ENCODE assay signal across 25 cellular contexts in the genomic region with DNA sequence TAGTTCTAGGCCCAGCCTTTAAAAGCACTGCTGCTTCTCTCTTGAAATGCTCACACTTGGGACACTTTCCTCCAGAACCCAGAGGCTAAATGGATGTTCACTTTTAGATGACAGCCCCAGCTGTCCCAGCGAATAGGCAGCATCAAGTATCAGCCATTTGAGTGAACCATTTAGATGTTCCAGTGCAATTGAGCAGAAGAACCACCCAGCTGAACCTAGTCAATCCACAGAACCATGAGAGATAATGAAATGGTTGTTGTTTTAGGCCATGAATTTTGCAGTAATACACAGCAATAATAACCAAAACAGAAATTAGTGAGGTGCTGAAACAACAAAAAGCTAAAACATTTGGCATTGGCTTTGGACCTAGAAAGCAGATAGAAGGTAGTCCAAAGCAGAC.
DNase-seq lines count a peak whose midpoint lies in the region; ATAC-seq, FAIRE-seq and TF ChIP-seq lines count a peak whose summit lies in the region.
"Had no signal": no experiment of that assay in that cellular context is flagged by ENCODE, and none has a peak within 500 bp of the region (broad histone marks: within the 10 kb centered on the region; RNA-seq: fewer than 3 reads in every experiment).

No MANE protein-coding gene starts in this region.

- peaks cover 6% of the 10 kb centered on the region for H3K9me3 Mint-ChIP-seq in HFFc6

- POLR2A ChIA-PET in HepG2 (lab: Yijun Ruan, JAX) = no interaction called here

- H3K4me3 ChIP-seq in HepG2 (replicated peaks in 1 of 3; ENCODE audit: insufficient read depth in 1 of 3, low read depth in 2 of 3, low read length in 3 of 3) (no peak overlapping the region), right lobe of liver (no peak overlapping the region), bronchial epithelial cell (ENCODE audit: low read depth, low read length) (no peak overlapping the region), coronary artery (no peak overlapping the region)
- H3K4me3 ChIP-seq: BLaER1 had no signal

- H3K27ac Mint-ChIP-seq in HFFc6 = no peak overlapping the region
- H3K27ac Mint-ChIP-seq: CD14-positive monocyte; CD4-positive, CD25-positive, alpha-beta regulatory T cell; CD8-positive, alpha-beta T cell had no signal

- no peak overlapping the region for H3K9ac ChIP-seq in HepG2 (ENCODE audit: insufficient read depth, low read depth, low read length)
- H3K9ac ChIP-seq: BLaER1 had no signal

- ATAC-seq in HepG2 (no peak), right lobe of liver (no peak)
- ATAC-seq: CD8-positive, alpha-beta T cell had no signal

- in situ Hi-C loops in HepG2 (cut with HindIII; ENCODE audit: extremely low pct_ligation_motif_present, low pct_unique_long_range_greater_than_20kb) = no loop called here

- H3K36me3 Mint-ChIP-seq in HFFc6 (ENCODE audit: low read depth) = peaks cover 6% of the 10 kb centered on the region
- H3K36me3 Mint-ChIP-seq: CD14-positive monocyte; CD4-positive, CD25-positive, alpha-beta regulatory T cell; CD8-positive, alpha-beta T cell had no signal

- intact Hi-C loops in HepG2 (cut with micrococcal nuclease; ENCODE audit: unreplicated experiment) = no loop called here
- intact Hi-C loops in right lobe of liver (cut with DNase I) = no loop called here

- H3K4me1 ChIP-seq in HepG2 (ENCODE audit: insufficient read depth, low read length) = no peaks in the 10 kb centered on the region
- no peaks in the 10 kb centered on the region for H3K4me1 ChIP-seq in right lobe of liver
- H3K4me1 ChIP-seq: Caco-2 had no signal

- TF ChIP-seq EP300 in HepG2 (IDR thresholded peaks at IDR 0.05; ENCODE audit: low read depth in 2 of 2, low read length in 2 of 2) (no peak), HepG2 (CRISPR knock-in tag; IDR thresholded peaks at IDR 0.05; ENCODE audit: borderline replicate concordance) (no peak)

- CTCF ChIA-PET in HepG2 (lab: Yijun Ruan, JAX; ENCODE audit: low intra/inter-chr PET ratio, low total read pairs) = no interaction called here

- WGBS in HepG2 (ENCODE audit: low lambda C conversion rate) = 0% methylated on average over 1 of the region's 1 CpG
- WGBS in right lobe of liver (ENCODE audit: insufficient coverage, low coverage, low lambda C conversion rate, missing lambda C conversion rate) = 17% methylated on average over 1 of the region's 1 CpG

- no peaks in the 10 kb centered on the region for H3K4me1 Mint-ChIP-seq in HFFc6 (ENCODE audit: low read depth)
- H3K4me1 Mint-ChIP-seq: CD14-positive monocyte; CD4-positive, CD25-positive, alpha-beta regulatory T cell had no signal

- H3K27me3 ChIP-seq in HepG2 (ENCODE audit: control insufficient read depth in 1 of 2, insufficient read depth in 2 of 2, low read length in 2 of 2) (no peaks in the 10 kb centered on the region), right lobe of liver (no peaks in the 10 kb centered on the region), bronchial epithelial cell (ENCODE audit: control insufficient read depth, insufficient read depth, low read length) (no peaks in the 10 kb centered on the region)
- H3K27me3 ChIP-seq: BE2C, BLaER1 had no signal

- peaks cover 87% of the 10 kb centered on the region for H3K9me3 ChIP-seq in HepG2 (ENCODE audit: low read length)
- H3K9me3 ChIP-seq in right lobe of liver = no peaks in the 10 kb centered on the region
- H3K9me3 ChIP-seq: BE2C had no signal

- no peak for DNase-seq in HepG2 (ENCODE audit: low spot score)
- DNase-seq in right lobe of liver = no peak
- no peak for DNase-seq in H54 (ENCODE audit: insufficient read length, low spot score)
- peak; percentile 30 for DNase-seq in NCI-H2171 (lab: John Stamatoyannopoulos, UW)
- DNase-seq in bronchial epithelial cell (ENCODE audit: low read depth) = no peak
- no peak for DNase-seq in HFFc6
- DNase-seq in coronary artery (ENCODE audit: low spot score) = no peak
- no peak for DNase-seq in hippocampal formation (lab: John Stamatoyannopoulos, UW)
- DNase-seq: 8988T; ACHN; BE2C; C1 segment of cervical spinal cord; Caco-2; Calu3; CD4-positive, CD25-positive, alpha-beta regulatory T cell; CD8-positive, alpha-beta T cell; DMS79 treated with DMSO at 0.1 percent for 48 hours; GF-D8 had no signal

- no peak overlapping the region for H3K4me3 Mint-ChIP-seq in HFFc6
- H3K4me3 Mint-ChIP-seq: CD14-positive monocyte; CD4-positive, CD25-positive, alpha-beta regulatory T cell; CD8-positive, alpha-beta T cell had no signal

- no peak for FAIRE-seq in HepG2 (lab: Jason Lieb, UNC)
- FAIRE-seq in H54 (lab: Jason Lieb, UNC) = peak; percentile 48
- FAIRE-seq in bronchial epithelial cell (lab: Jason Lieb, UNC) = peak; percentile 7
- FAIRE-seq: A204.1, D721Med, G401.6, GM12891, GM19239 had no signal

- H3K27ac ChIP-seq in HepG2 (ENCODE audit: extremely low read length, insufficient read depth, low read length) (no peak overlapping the region), right lobe of liver (no peak overlapping the region), coronary artery (no peak overlapping the region)
- H3K27ac ChIP-seq: BLaER1 had no signal

- BruUV-seq in HepG2 (replicated peaks; lab: Mats Ljungman, UMichigan) = no TSS peak

- H3K27me3 Mint-ChIP-seq in HFFc6 (ENCODE audit: insufficient read depth) = no peaks in the 10 kb centered on the region
- H3K27me3 Mint-ChIP-seq: CD4-positive, CD25-positive, alpha-beta regulatory T cell had no signal

- H4K20me1 ChIP-seq in HepG2 (ENCODE audit: insufficient read depth, low read length) = no peaks in the 10 kb centered on the region
- H4K20me1 ChIP-seq: BLaER1 had no signal

- TF ChIP-seq RAD21 in HepG2 (CRISPR knock-in tag; IDR thresholded peaks at IDR 0.05) = no peak

- H3K36me3 ChIP-seq in HepG2 (replicated peaks in 1 of 2; ENCODE audit: control insufficient read depth in 1 of 2, insufficient read depth in 2 of 2, low read length in 2 of 2) (no peaks in the 10 kb centered on the region), right lobe of liver (no peaks in the 10 kb centered on the region), bronchial epithelial cell (ENCODE audit: control insufficient read depth, insufficient read depth, low read length) (no peaks in the 10 kb centered on the region)
- H3K36me3 ChIP-seq: BE2C, BLaER1 had no signal

- TF ChIP-seq POLR2A in HepG2 (IDR thresholded peaks at IDR 0.05; ENCODE audit: insufficient read depth in 1 of 2, low read depth in 2 of 2, low read length in 2 of 2) (no peak), right lobe of liver (IDR thresholded peaks at IDR 0.05) (no peak), H54 (IDR thresholded peaks at IDR 0.05; ENCODE audit: low read depth, low read length) (no peak)

- no peak overlapping the region for H3K4me2 ChIP-seq in HepG2 (ENCODE audit: low read depth, low read length)

- TF ChIP-seq CTCF in HepG2 (CRISPR knock-in tag; IDR thresholded peaks at IDR 0.05) (no peak), right lobe of liver (IDR thresholded peaks at IDR 0.05) (no peak), bronchial epithelial cell (IDR thresholded peaks at IDR 0.05; ENCODE audit: insufficient read depth, low read length, severe bottlenecking) (no peak), HFFc6 (IDR thresholded peaks at IDR 0.05) (no peak), coronary artery (IDR thresholded peaks at IDR 0.05) (no peak)

- no peak overlapping the region for H2AFZ ChIP-seq in HepG2 (ENCODE audit: low read length)

- H3K79me2 ChIP-seq in HepG2 (ENCODE audit: insufficient read depth, low read length) = no peaks in the 10 kb centered on the region

TF ChIP-seq in HepG2, 621 proteins besides CTCF, POLR2A, EP300 and RAD21:
- peak; percentile 62; the same call in 1 of the 2 replicates for TF ChIP-seq ZNF331 (CRISPR knock-in tag; IDR thresholded peaks at IDR 0.05)
- TF ChIP-seq ZNF574 (CRISPR knock-in tag; IDR thresholded peaks at IDR 0.05) = no peak
